Comparison of ENCODE assay signal across 8 cellular contexts in genomic region chr15:45307230-45307924, GRCh38. TPM values are rescaled to one million over a fixed set of nuclear protein-coding genes. Genes with fewer than 3 reads are reported as not detected.
DNase-seq lines count a peak whose midpoint lies in the region; ATAC-seq, FAIRE-seq and TF ChIP-seq lines count a peak whose summit lies in the region.

No MANE protein-coding gene starts in this region.

- no peaks in the 10 kb centered on the region for H3K4me1 ChIP-seq in MM.1S (ENCODE audit: low read length)
- H3K4me1 ChIP-seq in kidney (ENCODE audit: control insufficient read depth in 1 of 2, insufficient read depth in 1 of 2, low read depth in 1 of 2, low read length in 2 of 2): peaks cover 0 to 3% of the 10 kb centered on the region in 2 donors

- no peak for ATAC-seq in activated T-cell treated with anti-CD3 and anti-CD28 coated beads, Interleukin-2, amount 50 U/mL, for 72 hours (replicated peaks in 1 of 2)
- no peak for ATAC-seq in GM21576 (IDR thresholded peaks at IDR 0.05; ENCODE audit: unreplicated experiment)

- no peak for DNase-seq in activated T-cell treated with anti-CD3 and anti-CD28 coated beads, Interleukin-2, amount 50 U/mL, for 72 hours
- DNase-seq in activated T-cell treated with anti-CD3 and anti-CD28 coated beads for 4 hours (no peak), MM.1S (peak; percentile 51), kidney (no peak), substantia nigra (lab: John Stamatoyannopoulos, UW) (peak in 1 of 49 donors; percentile 14)
- DNase-seq in activated CD4-positive, alpha-beta T cell treated with anti-CD3 and anti-CD28 coated beads for 48 hours: no peak

- H3K27me3 Mint-ChIP-seq in activated T-cell treated with anti-CD3 and anti-CD28 coated beads, Interleukin-2, amount 50 U/mL, for 72 hours (ENCODE audit: low read depth): peaks cover 26% of the 10 kb centered on the region
- peaks cover 16% of the 10 kb centered on the region for H3K27me3 Mint-ChIP-seq in brain

- H3K36me3 ChIP-seq in MM.1S (replicated peaks; ENCODE audit: insufficient read depth, low read length): no peaks in the 10 kb centered on the region
- H3K36me3 ChIP-seq in kidney (ENCODE audit: control insufficient read depth in 1 of 2, insufficient read depth in 2 of 2, low read length in 2 of 2): no peaks in the 10 kb centered on the region

- H3K4me2 ChIP-seq in MM.1S (ENCODE audit: low read depth, low read length): peak overlapping the region; percentile 61

- H3K9me2 ChIP-seq in MM.1S (replicated peaks; ENCODE audit: insufficient read depth, low read length): no peaks in the 10 kb centered on the region

- no peaks in the 10 kb centered on the region for H3K27me3 ChIP-seq in MM.1S (replicated peaks; ENCODE audit: insufficient read depth, low read length)

- H3K9ac ChIP-seq in MM.1S (ENCODE audit: low read length) (peak overlapping the region; percentile 19; the same call in 1 of the 2 replicates), kidney (ENCODE audit: low read length in 2 of 2) (peak overlapping the region; percentile 22 to 34)

- H3K27ac ChIP-seq in MM.1S (ENCODE audit: low read length): no peak overlapping the region
- no peak overlapping the region for H3K27ac ChIP-seq in kidney (ENCODE audit: low read depth in 2 of 2, low read length in 2 of 2)
- peak overlapping the region; percentile 56 for H3K27ac ChIP-seq in substantia nigra (ENCODE audit: low read depth, low read length, poor library complexity, severe bottlenecking)

- H3K4me1 Mint-ChIP-seq in activated T-cell treated with anti-CD3 and anti-CD28 coated beads, Interleukin-2, amount 50 U/mL, for 72 hours (ENCODE audit: low read depth): peaks cover 13% of the 10 kb centered on the region
- H3K4me1 Mint-ChIP-seq in brain: peaks cover 13% of the 10 kb centered on the region

- H3K27ac Mint-ChIP-seq in activated T-cell treated with anti-CD3 and anti-CD28 coated beads, Interleukin-2, amount 50 U/mL, for 72 hours: no peak overlapping the region
- H3K27ac Mint-ChIP-seq in brain: peak overlapping the region; percentile 7 to 93 (median 35)

- FAIRE-seq in kidney (lab: Jason Lieb, UNC): peak; percentile 62

- H3K79me2 ChIP-seq in MM.1S (ENCODE audit: low read length): no peaks in the 10 kb centered on the region

- peaks cover 0 to 3% of the 10 kb centered on the region in 2 donors for H3K9me3 Mint-ChIP-seq in activated T-cell treated with anti-CD3 and anti-CD28 coated beads, Interleukin-2, amount 50 U/mL, for 72 hours
- peaks cover 6 to 18% (median 13%) of the 10 kb centered on the region in 5 experiments for H3K9me3 Mint-ChIP-seq in brain

- H3F3A ChIP-seq in MM.1S (ENCODE audit: insufficient read depth, low read length): no peaks in the 10 kb centered on the region

- H3K9me3 ChIP-seq in MM.1S (replicated peaks; ENCODE audit: insufficient read depth, low read length) (no peaks in the 10 kb centered on the region), kidney (ENCODE audit: control insufficient read depth in 1 of 2, low read length in 2 of 2) (no peaks in the 10 kb centered on the region)

- H3K4me3 Mint-ChIP-seq in activated T-cell treated with anti-CD3 and anti-CD28 coated beads, Interleukin-2, amount 50 U/mL, for 72 hours: peak overlapping the region; percentile 38 to 71
- peak overlapping the region in 3 of 5 experiments; percentile 29 to 60 (median 41) for H3K4me3 Mint-ChIP-seq in brain

- peaks cover 0 to 5% of the 10 kb centered on the region in 2 donors for H3K36me3 Mint-ChIP-seq in activated T-cell treated with anti-CD3 and anti-CD28 coated beads, Interleukin-2, amount 50 U/mL, for 72 hours (ENCODE audit: insufficient read depth in 2 of 2)
- no peaks in the 10 kb centered on the region for H3K36me3 Mint-ChIP-seq in brain

- no peaks in the 10 kb centered on the region for H4K20me1 ChIP-seq in MM.1S (ENCODE audit: insufficient read depth, low read length)

- peak overlapping the region; percentile 72 for H2AFZ ChIP-seq in MM.1S (ENCODE audit: low read length)

- intact Hi-C loops in kidney (cut with DNase I): loop anchor here (10.0 kb wide), 1 partner anchor 87 kb away; no protein-coding TSS in a partner anchor

- TF ChIP-seq CTCF in MM.1S (IDR thresholded peaks at IDR 0.05; ENCODE audit: low read length): peak; percentile 63
- TF ChIP-seq CTCF in brain (conservative IDR thresholded peaks at IDR 0.05): peak; percentile 69 to 72
- peak; percentile 52 for TF ChIP-seq CTCF in kidney (IDR thresholded peaks at IDR 0.05; ENCODE audit: borderline replicate concordance, extremely low read depth, insufficient read depth)

- H3K4me3 ChIP-seq in MM.1S (ENCODE audit: low read length): peak overlapping the region; percentile 37
- H3K4me3 ChIP-seq in kidney (ENCODE audit: low read length in 2 of 2): peak overlapping the region; percentile 53 to 57

RNA-seq across cellular contexts. Expression of gene SLC28A2, which starts 55.3 kb away (rescaled TPM):
- total RNA-seq in activated T-cell treated with anti-CD3 and anti-CD28 coated beads, Interleukin-2, amount 50 U/mL, for 72 hours: not detected
- polyA plus RNA-seq in brain (ENCODE audit: insufficient read depth, low read depth, low replicate concordance) (not detected), kidney (ENCODE audit: insufficient read depth, low read depth, low replicate concordance) (0.17 TPM)
- total RNA-seq in kidney: not detected
